Comparison of ENCODE assay signal across 1 cellular context in genomic region chr12:77928078-77928477, GRCh38.
TF ChIP-seq lines count a peak whose summit lies in the region.

No MANE protein-coding gene starts in this region.

TF ChIP-seq in HepG2, 621 proteins besides CTCF, POLR2A, EP300 and RAD21 (continued from another document):
- no peak for TF ChIP-seq MXD1 (CRISPR knock-in tag; IDR thresholded peaks at IDR 0.05)
- TF ChIP-seq MAFF (IDR thresholded peaks at IDR 0.05; ENCODE audit: low read depth, low read length) = peak; percentile 67
